28 cellular contexts compared by ENCODE assay signal in the genomic region with DNA sequence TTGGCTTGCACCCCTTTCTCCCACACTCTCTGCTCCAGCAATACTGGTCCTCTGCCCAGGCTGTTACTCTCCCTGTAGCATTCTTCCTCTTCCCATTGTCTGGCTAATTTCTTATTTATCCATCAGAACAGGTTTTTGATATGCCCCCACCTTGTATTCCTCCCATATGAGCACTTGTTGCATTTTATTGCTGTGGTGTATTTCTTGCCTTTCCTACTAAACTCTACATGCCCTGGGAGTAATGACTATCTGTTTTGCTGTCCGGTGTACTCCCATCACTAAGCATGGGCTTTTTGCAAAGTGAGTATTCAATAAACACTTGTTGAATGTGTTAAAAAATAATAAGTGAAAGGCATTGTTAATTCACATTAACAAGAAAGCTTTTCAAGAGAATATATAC.
"Had no signal": no experiment of that assay in that cellular context is flagged by ENCODE, and none has a peak within 500 bp of the region (broad histone marks: within the 10 kb centered on the region; RNA-seq: fewer than 3 reads in every experiment).

No MANE protein-coding gene starts in this region.

- H3K4me1 Mint-ChIP-seq: stimulated activated effector memory CD8-positive, alpha-beta T cell treated with anti-CD3 and anti-CD28 coated beads, Interleukin-12 subunit alpha, Interleukin-12 subunit beta, amount 100 ng/mL, for 72 hours had no signal

- H3K9me3 Mint-ChIP-seq: stimulated activated effector memory CD8-positive, alpha-beta T cell treated with anti-CD3 and anti-CD28 coated beads, Interleukin-12 subunit alpha, Interleukin-12 subunit beta, amount 100 ng/mL, for 72 hours; stimulated activated naive CD8-positive, alpha-beta T cell treated with anti-CD3 and anti-CD28 coated beads, Interleukin-15, Interleukin-2, amounts not matched to agents 100 ng/mL and 50 ng/mL, for 24 hours had no signal

- H3K79me2 ChIP-seq: parathyroid adenoma had no signal

- H3K4me1 ChIP-seq: neural progenitor cell, parathyroid adenoma, psoas muscle, sigmoid colon, stomach, thyroid gland had no signal

- H3K4me2 ChIP-seq: neural progenitor cell had no signal

- H3K9me3 ChIP-seq: ovary, psoas muscle, right lobe of liver, sigmoid colon, stomach, thoracic aorta, thyroid gland, tibial nerve, upper lobe of left lung, vagina had no signal

- DNase-seq: occipital lobe; ovary; posterior cingulate gyrus; psoas muscle; right cardiac atrium; right lobe of liver; sigmoid colon; small intestine; stimulated activated CD4-positive, alpha-beta T cell treated with anti-CD3 and anti-CD28 coated beads, Interleukin-15, amount 100 ng/mL, for 24 hours; stimulated activated CD4-positive, alpha-beta T cell treated with anti-CD3 and anti-CD28 coated beads, Interleukin-2, amount 100 ng/mL, for 24 hours; stimulated activated CD4-positive, alpha-beta T cell treated with anti-CD3 and anti-CD28 coated beads, Interleukin-2, amount 100 ng/mL, for 48 hours; stimulated activated CD4-positive, alpha-beta T cell treated with anti-CD3 and anti-CD28 coated beads, Interleukin-4, amount 100 ng/mL, for 24 hours; stimulated activated naive B cell treated with anti-CD40 and anti-IgM and Interleukin-4, amounts not matched to agents 10 μg/mL and 1 μg/mL and 100 μg/mL, for 72 hours; stimulated activated naive CD4-positive, alpha-beta T cell treated with Interleukin-2 at 50 U/mL for 16 hours; stomach; thyroid gland; trophoblast cell; upper lobe of left lung had no signal

- H3K4me3 Mint-ChIP-seq: nephron; neural progenitor cell; stimulated activated effector memory CD8-positive, alpha-beta T cell treated with anti-CD3 and anti-CD28 coated beads, Interleukin-12 subunit alpha, Interleukin-12 subunit beta, amount 100 ng/mL, for 72 hours; stimulated activated naive B cell treated with anti-CD40 and anti-IgM and Interleukin-4, amounts not matched to agents 10 μg/mL and 1 μg/mL and 100 μg/mL, for 72 hours; stimulated activated naive CD8-positive, alpha-beta T cell treated with anti-CD3 and anti-CD28 coated beads, Interleukin-15, Interleukin-2, amounts not matched to agents 100 ng/mL and 50 ng/mL, for 24 hours had no signal

- H3K9ac ChIP-seq: neural progenitor cell, parathyroid adenoma had no signal

- H2AFZ ChIP-seq: neural progenitor cell, parathyroid adenoma had no signal

- H3K27me3 ChIP-seq: neural progenitor cell, ovary, right lobe of liver, sigmoid colon, stomach, thyroid gland, tibial nerve, upper lobe of left lung, vagina had no signal

- H3K4me3 ChIP-seq: neural progenitor cell, ovary, psoas muscle, right lobe of liver, sigmoid colon, stomach, thoracic aorta, thyroid gland, tibial nerve, upper lobe of left lung, vagina had no signal

- ATAC-seq: psoas muscle; right cardiac atrium; right lobe of liver; stimulated activated effector memory CD8-positive, alpha-beta T cell treated with anti-CD3 and anti-CD28 coated beads, Interleukin-12 subunit alpha, Interleukin-12 subunit beta, amount 100 ng/mL, for 72 hours; stimulated activated naive B cell treated with anti-CD40 and anti-IgM and Interleukin-4, amounts not matched to agents 10 μg/mL and 1 μg/mL and 100 μg/mL, for 72 hours had no signal

- H3K36me3 ChIP-seq: neural progenitor cell, ovary, right lobe of liver, sigmoid colon, stomach, thoracic aorta, thyroid gland, tibial nerve, upper lobe of left lung, vagina had no signal

- FAIRE-seq: small intestine, urothelium cell line had no signal

- H3K36me3 Mint-ChIP-seq: neural progenitor cell; stimulated activated effector memory CD8-positive, alpha-beta T cell treated with anti-CD3 and anti-CD28 coated beads, Interleukin-12 subunit alpha, Interleukin-12 subunit beta, amount 100 ng/mL, for 72 hours; stimulated activated naive B cell treated with anti-CD40 and anti-IgM and Interleukin-4, amounts not matched to agents 10 μg/mL and 1 μg/mL and 100 μg/mL, for 72 hours had no signal

- H3K27ac Mint-ChIP-seq: nephron; neural progenitor cell; progenitor cell of endocrine pancreas; stimulated activated effector memory CD8-positive, alpha-beta T cell treated with anti-CD3 and anti-CD28 coated beads, Interleukin-12 subunit alpha, Interleukin-12 subunit beta, amount 100 ng/mL, for 72 hours; stimulated activated naive B cell treated with anti-CD40 and anti-IgM and Interleukin-4, amounts not matched to agents 10 μg/mL and 1 μg/mL and 100 μg/mL, for 72 hours; stimulated activated naive CD8-positive, alpha-beta T cell treated with anti-CD3 and anti-CD28 coated beads, Interleukin-15, Interleukin-2, amounts not matched to agents 100 ng/mL and 50 ng/mL, for 24 hours had no signal

- H3K27ac ChIP-seq: neural progenitor cell, ovary, parathyroid adenoma, psoas muscle, sigmoid colon, stomach, thoracic aorta, thyroid gland, vagina had no signal
